ENCODE assay signal across 18 cellular contexts in the genomic region with DNA sequence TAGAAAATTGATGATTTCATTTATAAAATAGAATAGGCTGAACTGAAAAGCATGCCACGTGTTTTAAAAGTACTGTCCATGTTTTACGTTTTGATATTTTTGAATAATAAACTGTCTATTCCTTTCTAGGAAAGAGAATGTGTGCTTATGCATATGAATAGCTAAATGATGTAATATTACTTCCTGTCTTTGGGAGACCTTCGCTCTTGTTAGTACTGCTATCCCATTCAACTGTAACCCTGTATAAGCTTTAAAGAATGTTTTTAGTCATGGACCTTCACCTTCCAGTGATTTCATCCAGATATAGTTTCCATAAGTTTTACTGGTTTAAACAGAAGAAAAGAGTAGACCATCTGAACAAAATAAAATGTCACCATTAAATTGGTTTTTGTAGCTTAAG.
DNase-seq lines count a peak whose midpoint lies in the region; ATAC-seq and TF ChIP-seq lines count a peak whose summit lies in the region.
"Had no signal": no experiment of that assay in that cellular context is flagged by ENCODE, and none has a peak within 500 bp of the region (broad histone marks: within the 10 kb centered on the region; RNA-seq: fewer than 3 reads in every experiment).

No MANE protein-coding gene starts in this region.

- no peak overlapping the region for H2AK5ac ChIP-seq in IMR-90 (ENCODE audit: low read depth, low read length)

- no peak overlapping the region for H3K27ac ChIP-seq in IMR-90 (ENCODE audit: insufficient read depth, low read length)
- H3K27ac ChIP-seq: RWPE1 had no signal

- intact Hi-C loops in IMR-90 (cut with micrococcal nuclease): no loop called here

- H4K5ac ChIP-seq in IMR-90 (ENCODE audit: low read depth, low read length): no peak overlapping the region

- H3K14ac ChIP-seq in IMR-90 (replicated peaks; ENCODE audit: low read depth, low read length): no peak overlapping the region

- no peak overlapping the region; a peak in 1 of 4 replicates for H4K8ac ChIP-seq in IMR-90 (ENCODE audit: low read depth in 2 of 2, low read length in 2 of 2)

- H3K36me3 ChIP-seq in IMR-90 (ENCODE audit: control insufficient read depth, insufficient read depth, low read length): no peaks in the 10 kb centered on the region

- no peak overlapping the region for H2BK15ac ChIP-seq in IMR-90 (ENCODE audit: low read depth, low read length)

- no peak for TF ChIP-seq RAD21 in IMR-90 (IDR thresholded peaks at IDR 0.05; ENCODE audit: low read length)

- POLR2A ChIA-PET in IMR-90 (lab: Charles Lee; ENCODE audit: unreplicated experiment): no interaction called here

- H3K23ac ChIP-seq in IMR-90 (ENCODE audit: low read depth, low read length): no peak overlapping the region

- H3K9me1 ChIP-seq in IMR-90 (ENCODE audit: insufficient read depth, low read length): no peaks in the 10 kb centered on the region

- H3K56ac ChIP-seq in IMR-90 (ENCODE audit: extremely low read depth, insufficient read depth, low read length): no peak overlapping the region

- H2BK120ac ChIP-seq in IMR-90 (ENCODE audit: low read depth, low read length): no peak overlapping the region

- H3K4me2 ChIP-seq in IMR-90 (ENCODE audit: low read depth, low read length): no peak overlapping the region

- H3K79me1 ChIP-seq in IMR-90 (ENCODE audit: low read depth in 1 of 2, low read length in 2 of 2): no peaks in the 10 kb centered on the region

- dilution Hi-C loops in IMR-90 (cut with HindIII; ENCODE audit: low sequenced_read_pairs, unreplicated experiment): no loop called here

- H3K9me3 ChIP-seq in IMR-90 (ENCODE audit: control insufficient read depth, insufficient read depth, low read length): no peaks in the 10 kb centered on the region

- no TSS peak for BruUV-seq in IMR-90 (replicated peaks; lab: Mats Ljungman, UMichigan)

- no peak for TF ChIP-seq POLR2A in IMR-90 (IDR thresholded peaks at IDR 0.05; ENCODE audit: low read depth, low read length)

- no CpG with 5 or more reads among the region's 3 CpGs for WGBS in IMR-90 (ENCODE audit: extremely low coverage in 2 of 2, insufficient read length in 1 of 2), 2 experiments

- CTCF ChIA-PET in IMR-90 (lab: Yijun Ruan, JAX): interaction anchor here (0.9 kb wide), 1 partner anchor 10 kb away, joined by 3 read pairs; no protein-coding TSS in a partner anchor

- ATAC-seq in IMR-90 (ENCODE audit: low read depth) (no peak), GM21390 (IDR thresholded peaks at IDR 0.05; ENCODE audit: unreplicated experiment) (no peak)

- H2BK20ac ChIP-seq in IMR-90 (ENCODE audit: low read depth, low read length): no peak overlapping the region

- H2AK9ac ChIP-seq in IMR-90 (replicated peaks; ENCODE audit: low read depth, low read length, poor library complexity): no peak overlapping the region

- no peaks in the 10 kb centered on the region for H4K20me1 ChIP-seq in IMR-90 (ENCODE audit: insufficient read depth, low read length)

- no peak overlapping the region for H4K91ac ChIP-seq in IMR-90 (ENCODE audit: insufficient read depth, low read depth, low read length)

- H3K4me3 ChIP-seq in IMR-90 (ENCODE audit: insufficient read depth, low read depth, low read length) (no peak overlapping the region), astrocyte of the spinal cord (ENCODE audit: low read depth, low read length) (no peak overlapping the region)

- in situ Hi-C loops in IMR-90 (cut with MboI; ENCODE audit: low sequenced_read_pairs) (loop anchor here (25.0 kb wide), 1 partner anchor 543 kb away; no protein-coding TSS in a partner anchor), astrocyte of the spinal cord (cut with HindIII; ENCODE audit: low sequenced_read_pairs) (no loop called here)

- peak; percentile 49 for DNase-seq in IMR-90
- peak; percentile 15 for DNase-seq in astrocyte of the spinal cord (ENCODE audit: low read depth, low spot score)
- DNase-seq in glomerular visceral epithelial cell (ENCODE audit: extremely low spot score): peak; percentile 7
- DNase-seq in renal cortical epithelial cell (ENCODE audit: low read depth): peak; percentile 9
- DNase-seq in activated naive CD4-positive, alpha-beta T cell treated with Interleukin-2 at 50 U/mL for 16 hours: no peak
- DNase-seq in NCI-H2107 treated with DMSO at 0.1 percent for 48 hours (lab: John Stamatoyannopoulos, UW; ENCODE audit: unreplicated experiment): no peak
- DNase-seq: AML-193; DMS79; HFFc6; NCI-H1092; NCI-H1436 treated with DMSO at 0.1 percent for 48 hours; NCI-H2029 treated with DMSO at 0.1 percent for 48 hours; NCI-H446 treated with DMSO at 0.1 percent for 48 hours; NCI-H69; NK-92 treated with Interleukin-12 subunit alpha and Interleukin-12 subunit beta, amount 100 ng/mL, for 24 hours; SIG-M5 had no signal

- no peaks in the 10 kb centered on the region for H3K4me1 ChIP-seq in IMR-90 (ENCODE audit: control insufficient read depth, insufficient read depth, low read length)

- no peak overlapping the region for H3K4ac ChIP-seq in IMR-90 (ENCODE audit: low read depth, low read length)

- H3K18ac ChIP-seq in IMR-90 (ENCODE audit: low read depth, low read length): no peak overlapping the region

- no peak overlapping the region for H3K9ac ChIP-seq in IMR-90 (ENCODE audit: low read depth, low read length)

- no peaks in the 10 kb centered on the region for H3K27me3 ChIP-seq in IMR-90 (ENCODE audit: control insufficient read depth, insufficient read depth, low read length)

- H2AFZ ChIP-seq in IMR-90 (replicated peaks; ENCODE audit: low read length, poor library complexity): no peak overlapping the region

- H2BK5ac ChIP-seq in IMR-90 (ENCODE audit: low read depth, low read length, poor library complexity, severe bottlenecking): no peak overlapping the region

- no peak for TF ChIP-seq CTCF in IMR-90 (conservative IDR thresholded peaks at IDR 0.05; ENCODE audit: low read depth, low read length)
- no peak for TF ChIP-seq CTCF in astrocyte of the spinal cord (IDR thresholded peaks at IDR 0.05; ENCODE audit: low read depth, low read length)

TF ChIP-seq in IMR-90, 13 proteins besides CTCF, POLR2A, EP300 and RAD21:
- TF ChIP-seq MAFK (IDR thresholded peaks at IDR 0.05; ENCODE audit: low read depth, low read length) (no peak), BHLHE40 (IDR thresholded peaks at IDR 0.05; ENCODE audit: low read depth, low read length) (no peak), CEBPB (IDR thresholded peaks at IDR 0.05; ENCODE audit: low read depth, low read length) (no peak), CHD1 (IDR thresholded peaks at IDR 0.05; ENCODE audit: low read depth, low read length) (no peak), SMC3 (IDR thresholded peaks at IDR 0.05; ENCODE audit: low read depth, low read length) (no peak), MXI1 (IDR thresholded peaks at IDR 0.05; ENCODE audit: borderline replicate concordance, low read depth, low read length) (no peak), RFX5 (IDR thresholded peaks at IDR 0.05; ENCODE audit: low read depth, low read length) (no peak), MAZ (IDR thresholded peaks at IDR 0.05; ENCODE audit: borderline replicate concordance, low read depth, low read length) (no peak), NFE2L2 (IDR thresholded peaks at IDR 0.05; ENCODE audit: low read depth, low read length) (no peak), RCOR1 (IDR thresholded peaks at IDR 0.05; ENCODE audit: insufficient replicate concordance, low read length) (no peak), FOS (IDR thresholded peaks at IDR 0.05; ENCODE audit: low read depth, low read length) (no peak)
- TF ChIP-seq, protein P1, sequence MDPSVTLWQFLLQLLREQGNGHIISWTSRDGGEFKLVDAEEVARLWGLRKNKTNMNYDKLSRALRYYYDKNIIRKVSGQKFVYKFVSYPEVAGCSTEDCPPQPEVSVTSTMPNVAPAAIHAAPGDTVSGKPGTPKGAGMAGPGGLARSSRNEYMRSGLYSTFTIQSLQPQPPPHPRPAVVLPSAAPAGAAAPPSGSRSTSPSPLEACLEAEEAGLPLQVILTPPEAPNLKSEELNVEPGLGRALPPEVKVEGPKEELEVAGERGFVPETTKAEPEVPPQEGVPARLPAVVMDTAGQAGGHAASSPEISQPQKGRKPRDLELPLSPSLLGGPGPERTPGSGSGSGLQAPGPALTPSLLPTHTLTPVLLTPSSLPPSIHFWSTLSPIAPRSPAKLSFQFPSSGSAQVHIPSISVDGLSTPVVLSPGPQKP (IDR thresholded peaks at IDR 0.05; ENCODE audit: borderline replicate concordance, low read depth, low read length): no peak
- TF ChIP-seq, protein P2, sequence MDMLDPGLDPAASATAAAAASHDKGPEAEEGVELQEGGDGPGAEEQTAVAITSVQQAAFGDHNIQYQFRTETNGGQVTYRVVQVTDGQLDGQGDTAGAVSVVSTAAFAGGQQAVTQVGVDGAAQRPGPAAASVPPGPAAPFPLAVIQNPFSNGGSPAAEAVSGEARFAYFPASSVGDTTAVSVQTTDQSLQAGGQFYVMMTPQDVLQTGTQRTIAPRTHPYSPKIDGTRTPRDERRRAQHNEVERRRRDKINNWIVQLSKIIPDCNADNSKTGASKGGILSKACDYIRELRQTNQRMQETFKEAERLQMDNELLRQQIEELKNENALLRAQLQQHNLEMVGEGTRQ (IDR thresholded peaks at IDR 0.05; ENCODE audit: low read depth, low read length): no peak

Comparison
In these comparisons a context has a peak if more than half of its experiments do, and no peak if none do; other contexts are left out.
1. DNase-seq: peak in IMR-90 (single experiment), astrocyte of the spinal cord (single experiment), glomerular visceral epithelial cell (single experiment) and renal cortical epithelial cell (single experiment); none in activated naive CD4-positive, alpha-beta T cell treated with Interleukin-2 at 50 U/mL for 16 hours (single experiment) and NCI-H2107 treated with DMSO at 0.1 percent for 48 hours (single experiment).